ENCODE assay signal across 10 cellular contexts in genomic region chr13:38686635-38687245, GRCh38. TPM values are rescaled to one million over a fixed set of nuclear protein-coding genes. Genes with fewer than 3 reads are reported as not detected.
A peak's percentile ranks its signal among the peaks of the same experiment; 100 is the strongest.
DNase-seq lines count a peak whose midpoint lies in the region; ATAC-seq, FAIRE-seq and TF ChIP-seq lines count a peak whose summit lies in the region.
"Had no signal": no experiment of that assay in that cellular context is flagged by ENCODE, and none has a peak within 500 bp of the region (broad histone marks: within the 10 kb centered on the region; RNA-seq: fewer than 3 reads in every experiment).

Gene FREM2 (plus strand): TSS chr13:38687077. CDS start chr13:38687345, 268 bp downstream.

- ATAC-seq in aorta (ENCODE audit: low FRiP score) (peak; percentile 45), GM18502 (IDR thresholded peaks at IDR 0.05; ENCODE audit: poor library complexity, unreplicated experiment) (no peak)

- H3K4me1 ChIP-seq in endothelial cell of umbilical vein (ENCODE audit: control insufficient read depth, extremely low read depth, insufficient read depth, low read length) (peaks cover 3% of the 10 kb centered on the region), aorta (ENCODE audit: control insufficient read depth in 1 of 2, insufficient read depth in 2 of 2, low read length in 2 of 2) (no peaks in the 10 kb centered on the region)

- 1 to 2% methylated on average over 27 to 37 of the region's 37 CpGs for WGBS in aorta, 2 donors

- no peaks in the 10 kb centered on the region for H3K79me2 ChIP-seq in endothelial cell of umbilical vein (ENCODE audit: control insufficient read depth, insufficient read depth, low read length)

- FAIRE-seq in endothelial cell of umbilical vein (lab: Jason Lieb, UNC) (no peak), GM12891 (lab: Jason Lieb, UNC) (no peak)
- FAIRE-seq: A204.1 had no signal

- H3K27ac ChIP-seq in endothelial cell of umbilical vein (ENCODE audit: insufficient read depth, low read depth, low read length): no peak within 1 kb of the TSS
- H3K27ac ChIP-seq in aorta (ENCODE audit: low read depth in 1 of 2, low read length in 2 of 2): no peak within 1 kb of the TSS
- H3K27ac ChIP-seq: neutrophil had no signal

- POLR2A ChIA-PET in endothelial cell of umbilical vein (lab: Charles Lee): no interaction called here

- dilution Hi-C loops in endothelial cell of umbilical vein (cut with MboI; ENCODE audit: extremely low pct_ligation_motif_present, low sequenced_read_pairs): no loop called here

- TF ChIP-seq POLR2A in endothelial cell of umbilical vein (IDR thresholded peaks at IDR 0.05; ENCODE audit: low read depth, low read length) (no peak), GM12891 (IDR thresholded peaks at IDR 0.05; ENCODE audit: low read depth, low read length) (no peak)

- CTCF ChIA-PET in endothelial cell of umbilical vein (lab: Charles Lee): no interaction called here

- no peak within 1 kb of the TSS for H3K9ac ChIP-seq in endothelial cell of umbilical vein (replicated peaks; ENCODE audit: extremely low read depth, insufficient read depth, low read length)

- H3K4me3 ChIP-seq in endothelial cell of umbilical vein (replicated peaks in 1 of 3; ENCODE audit: insufficient read depth in 1 of 3, low read depth in 1 of 3, low read length in 3 of 3) (peak within 1 kb of the TSS in 2 of 3 experiments; percentile 9 to 28), aorta (ENCODE audit: low read length in 2 of 2) (peak within 1 kb of the TSS; percentile 19 to 28)

- intact Hi-C loops in endothelial cell of umbilical vein (cut with micrococcal nuclease) (loop anchor here (10.0 kb wide), 1 partner anchor 228 kb away; no protein-coding TSS in a partner anchor), aorta (cut with DNase I) (no loop called here)

- H3K9me1 ChIP-seq in endothelial cell of umbilical vein (replicated peaks; ENCODE audit: control insufficient read depth, extremely low read depth, insufficient read depth, low read length): no peaks in the 10 kb centered on the region

- H3K27me3 ChIP-seq in endothelial cell of umbilical vein (ENCODE audit: control insufficient read depth in 2 of 2, insufficient read depth in 2 of 2, low read length in 2 of 2) (peaks cover 24 to 36% of the 10 kb centered on the region in 2 experiments), aorta (ENCODE audit: control insufficient read depth in 1 of 2, insufficient read depth in 2 of 2, low read length in 1 of 2) (no peaks in the 10 kb centered on the region)

- no peak for TF ChIP-seq CTCF in endothelial cell of umbilical vein (IDR thresholded peaks at IDR 0.05; ENCODE audit: extremely low read depth in 1 of 2, insufficient read depth in 1 of 2, low read depth in 1 of 2, low read length in 2 of 2)

- no TSS peak for BruUV-seq in endothelial cell of umbilical vein (replicated peaks; lab: Mats Ljungman, UMichigan)

- no peaks in the 10 kb centered on the region for H4K20me1 ChIP-seq in endothelial cell of umbilical vein (replicated peaks; ENCODE audit: control insufficient read depth, extremely low read depth, insufficient read depth, low read length)

- H3K4me2 ChIP-seq in endothelial cell of umbilical vein (ENCODE audit: insufficient read depth, low read length): peak within 1 kb of the TSS; percentile 42

- no peaks in the 10 kb centered on the region for H3K9me3 ChIP-seq in endothelial cell of umbilical vein (replicated peaks; ENCODE audit: control insufficient read depth, insufficient read depth, low read length)
- no peaks in the 10 kb centered on the region for H3K9me3 ChIP-seq in aorta (ENCODE audit: control insufficient read depth, low read length)
- H3K9me3 ChIP-seq: neutrophil had no signal

- H2AFZ ChIP-seq in endothelial cell of umbilical vein (ENCODE audit: low read depth, low read length): peak within 1 kb of the TSS; percentile 57

- H3K36me3 ChIP-seq in endothelial cell of umbilical vein (ENCODE audit: control insufficient read depth in 2 of 2, extremely low read depth in 1 of 2, insufficient read depth in 2 of 2, low read length in 2 of 2) (no peaks in the 10 kb centered on the region), aorta (ENCODE audit: control insufficient read depth in 1 of 2, insufficient read depth in 2 of 2, low read length in 1 of 2) (no peaks in the 10 kb centered on the region)
- H3K36me3 ChIP-seq: neutrophil had no signal

- DNase-seq in DMS 273 (lab: John Stamatoyannopoulos, UW; ENCODE audit: unreplicated experiment) (peak; percentile 59), DMS 273 treated with DMSO at 0.1 percent for 48 hours (lab: John Stamatoyannopoulos, UW) (no peak), NCI-H774 (lab: John Stamatoyannopoulos, UW) (peak; percentile 71), endothelial cell of umbilical vein (ENCODE audit: low read depth, low spot score) (no peak), midbrain (lab: John Stamatoyannopoulos, UW) (peak; percentile 26), aorta (peak in 1 of 2 donors; percentile 66), GM12891 (ENCODE audit: insufficient read length, low spot score) (no peak)

TF ChIP-seq in endothelial cell of umbilical vein, 7 proteins besides CTCF, POLR2A, EP300 and RAD21:
- no peak for TF ChIP-seq GATA2 (IDR thresholded peaks at IDR 0.05; ENCODE audit: insufficient read depth, insufficient read length, low read depth, low read length)
- no peak for TF ChIP-seq POLR2AphosphoS5 (IDR thresholded peaks at IDR 0.05; ENCODE audit: insufficient read depth, low read depth, low read length)
- TF ChIP-seq FOS (IDR thresholded peaks at IDR 0.05; ENCODE audit: borderline replicate concordance, insufficient read depth, low read length): no peak
- TF ChIP-seq EZH2 (IDR thresholded peaks at IDR 0.05; ENCODE audit: borderline replicate concordance, low read depth, low read length, severe bottlenecking): peak; percentile 34

TF ChIP-seq in GM12891, 5 proteins besides CTCF, POLR2A, EP300 and RAD21:
- TF ChIP-seq POU2F2 (IDR thresholded peaks at IDR 0.05; ENCODE audit: low read depth, low read length) (no peak), SPI1 (IDR thresholded peaks at IDR 0.05; ENCODE audit: low read depth, low read length) (no peak), PAX5 (IDR thresholded peaks at IDR 0.05; ENCODE audit: insufficient read depth, low read length, severe bottlenecking) (no peak), POLR2AphosphoS5 (IDR thresholded peaks at IDR 0.05; ENCODE audit: low read depth, low read length) (no peak), TAF1 (IDR thresholded peaks at IDR 0.05; ENCODE audit: low read depth, low read length) (no peak)

RNA-seq across cellular contexts. Expression of gene FREM2, which starts in this region (rescaled TPM):
- total RNA-seq in endothelial cell of umbilical vein (not detected in 2 replicates), aorta (under 1 TPM; 0.16 to 0.18 TPM)
- polyA plus RNA-seq in endothelial cell of umbilical vein (under 0.01 TPM in 1 of 2 replicates, not detected in the other), aorta (not detected)
- under 0.01 TPM in 1 of 2 replicates, not detected in the other for polyA plus RNA-seq in endothelial cell of umbilical vein (2011; cell fraction: cytosol; rRNA removed)
- polyA plus RNA-seq in endothelial cell of umbilical vein (2011; cell fraction: nucleus; rRNA removed): not detected in 2 replicates
- not detected in 2 replicates for polyA plus RNA-seq in endothelial cell of umbilical vein (2012)
- not detected in 2 replicates for polyA minus RNA-seq in endothelial cell of umbilical vein
- polyA minus RNA-seq in endothelial cell of umbilical vein (2011; cell fraction: cytosol; rRNA and poly(A)+ RNA removed): not detected
- polyA minus RNA-seq in endothelial cell of umbilical vein (2011; cell fraction: nucleus; rRNA and poly(A)+ RNA removed): under 0.01 TPM in 1 of 2 replicates, not detected in the other
- under 0.01 TPM for polyA plus RNA-seq in GM12891 (2012; ENCODE audit: low read depth, missing spikeins)

Comparison
In these comparisons a context has a peak if more than half of its experiments do, and no peak if none do; other contexts are left out.
1. DNase-seq: peak in DMS 273 (single experiment), NCI-H774 (single experiment) and midbrain (single experiment); none in DMS 273 treated with DMSO at 0.1 percent for 48 hours (single experiment), endothelial cell of umbilical vein (single experiment) and GM12891 (single experiment).
2. Peak in ATAC-seq and H3K4me3 ChIP-seq in aorta; RNA of the gene not detected or under 1 TPM.